ENCODE assay signal across 19 cellular contexts in genomic region chr13:73618275-73618865, GRCh38.
A peak's percentile ranks its signal among the peaks of the same experiment; 100 is the strongest.
DNase-seq lines count a peak whose midpoint lies in the region; ATAC-seq and TF ChIP-seq lines count a peak whose summit lies in the region.
"Had no signal": no experiment of that assay in that cellular context is flagged by ENCODE, and none has a peak within 500 bp of the region (broad histone marks: within the 10 kb centered on the region; RNA-seq: fewer than 3 reads in every experiment).

No MANE protein-coding gene starts in this region.

- H3K27me3 Mint-ChIP-seq in Calu3 (ENCODE audit: unreplicated experiment) (no peaks in the 10 kb centered on the region), progenitor cell of endocrine pancreas (no peaks in the 10 kb centered on the region)
- H3K27me3 Mint-ChIP-seq in CD8-positive, alpha-beta T cell (ENCODE audit: low read depth), result peaks cover 2% of the 10 kb centered on the region

- H3K9me2 ChIP-seq in PC-3 (replicated peaks; ENCODE audit: low read length), result no peaks in the 10 kb centered on the region

- H3K36me3 ChIP-seq in PC-3 (ENCODE audit: low read depth, low read length), result no peaks in the 10 kb centered on the region
- no peaks in the 10 kb centered on the region for H3K36me3 ChIP-seq in CD8-positive, alpha-beta T cell (ENCODE audit: insufficient read depth, low read length)
- no peaks in the 10 kb centered on the region for H3K36me3 ChIP-seq in MG63

- H3K36me3 Mint-ChIP-seq in Calu3 (ENCODE audit: insufficient read depth, unreplicated experiment), result no peaks in the 10 kb centered on the region
- no peaks in the 10 kb centered on the region for H3K36me3 Mint-ChIP-seq in progenitor cell of endocrine pancreas (ENCODE audit: insufficient read depth)
- no peaks in the 10 kb centered on the region for H3K36me3 Mint-ChIP-seq in CD8-positive, alpha-beta T cell

- no peaks in the 10 kb centered on the region for H3F3A ChIP-seq in PC-3 (ENCODE audit: low read length, unreplicated experiment)

- H2AFZ ChIP-seq in PC-3 (ENCODE audit: low read length), result peak overlapping the region; percentile 65

- H3K9me3 Mint-ChIP-seq in Calu3 (ENCODE audit: low read depth, unreplicated experiment), result no peaks in the 10 kb centered on the region
- H3K9me3 Mint-ChIP-seq in progenitor cell of endocrine pancreas (ENCODE audit: low read depth), result no peaks in the 10 kb centered on the region
- H3K9me3 Mint-ChIP-seq in CD8-positive, alpha-beta T cell, result peaks cover 3% of the 10 kb centered on the region

- H3K4me1 Mint-ChIP-seq in Calu3 (ENCODE audit: low read depth, unreplicated experiment) (peaks cover 9% of the 10 kb centered on the region), progenitor cell of endocrine pancreas (ENCODE audit: low read depth) (peaks cover 17% of the 10 kb centered on the region)
- H3K4me1 Mint-ChIP-seq in CD8-positive, alpha-beta T cell (ENCODE audit: low read depth), result peaks cover 15% of the 10 kb centered on the region

- intact Hi-C loops in Calu3 (cut with micrococcal nuclease; ENCODE audit: unreplicated experiment) (no loop called here), PC-3 (cut with micrococcal nuclease) (no loop called here), Right ventricle myocardium superior (cut with DNase I) (no loop called here)
- intact Hi-C loops in CD8-positive, alpha-beta T cell (cut with DNase I, micrococcal nuclease), result no loop called here

- H3K9ac ChIP-seq in PC-3 (ENCODE audit: low read length), result no peak overlapping the region
- H3K9ac ChIP-seq: KMS-11 had no signal

- TF ChIP-seq CTCF in Calu3 (IDR thresholded peaks at IDR 0.05; ENCODE audit: unreplicated experiment) (no peak), PC-3 (conservative IDR thresholded peaks at IDR 0.05; ENCODE audit: low read depth, low read length) (no peak), progenitor cell of endocrine pancreas (IDR thresholded peaks at IDR 0.05; ENCODE audit: unreplicated experiment) (no peak)
- no peak for TF ChIP-seq CTCF in CD8-positive, alpha-beta T cell (IDR thresholded peaks at IDR 0.05)

- POLR2A ChIA-PET in PC-3 (lab: Charles Lee; ENCODE audit: unreplicated experiment), result no interaction called here
- POLR2A ChIA-PET in CD8-positive, alpha-beta T cell (lab: Charles Lee), result no interaction called here

- BruUV-seq in Calu3 (replicated peaks; lab: Mats Ljungman, UMichigan) (no TSS peak), PC-3 (replicated peaks; lab: Mats Ljungman, UMichigan) (no TSS peak)

- peak overlapping the region; percentile 21 for H3K4me3 Mint-ChIP-seq in Calu3 (ENCODE audit: low read depth, unreplicated experiment)
- H3K4me3 Mint-ChIP-seq in progenitor cell of endocrine pancreas (ENCODE audit: low read depth), result peak overlapping the region; percentile 5
- no peak overlapping the region for H3K4me3 Mint-ChIP-seq in CD8-positive, alpha-beta T cell
- H3K4me3 Mint-ChIP-seq: T-helper 17 cell had no signal

- no peaks in the 10 kb centered on the region for H4K20me1 ChIP-seq in PC-3 (ENCODE audit: low read length)

- peak overlapping the region; percentile 22 for H3K4me2 ChIP-seq in PC-3 (ENCODE audit: low read length)
- H3K4me2 ChIP-seq: KMS-11 had no signal

- CTCF ChIA-PET in Calu3 (lab: Charles Lee) (no interaction called here), PC-3 (lab: Charles Lee) (interaction anchor here (0.7 kb wide), 1 partner anchor 776 kb away, joined by 4 read pairs; no protein-coding TSS in a partner anchor)
- CTCF ChIA-PET in CD8-positive, alpha-beta T cell (lab: Charles Lee), result no interaction called here

- DNase-seq in Calu3 (peak; percentile 29), PC-3 (peak; percentile 27), kidney tubule cell (ENCODE audit: low spot score) (peak; percentile 25), progenitor cell of endocrine pancreas (ENCODE audit: low spot score, unreplicated experiment) (no peak), Right ventricle myocardium superior (no peak), putamen (ENCODE audit: low spot score) (no peak), MG63 (no peak)
- no peak for DNase-seq in CD8-positive, alpha-beta T cell
- DNase-seq: activated effector memory CD4-positive, alpha-beta T cell treated with Interleukin-2 at 50 U/mL for 16 hours; AML-193; DMS79; NCI-H1105 treated with DMSO at 0.1 percent for 48 hours; NCI-H2227 treated with DMSO at 0.1 percent for 48 hours; SIG-M5; stimulated activated CD4-positive, alpha-beta T cell treated with anti-CD3 and anti-CD28 coated beads, Interleukin-4, amount 100 ng/mL, for 24 hours; stimulated activated CD8-positive, alpha-beta memory T cell treated with anti-CD3 and anti-CD28 coated beads, Interleukin-4, amount 100 ng/mL, for 48 hours; T-helper 17 cell had no signal

- H3K27ac Mint-ChIP-seq in Calu3 (ENCODE audit: unreplicated experiment), result peak overlapping the region; percentile 84
- H3K27ac Mint-ChIP-seq in progenitor cell of endocrine pancreas, result peak overlapping the region; percentile 86
- no peak overlapping the region for H3K27ac Mint-ChIP-seq in CD8-positive, alpha-beta T cell
- H3K27ac Mint-ChIP-seq: T-helper 17 cell had no signal

- H3K4me3 ChIP-seq in PC-3 (ENCODE audit: low read length) (no peak overlapping the region), MG63 (no peak overlapping the region)
- no peak overlapping the region for H3K4me3 ChIP-seq in CD8-positive, alpha-beta T cell (ENCODE audit: low read depth, low read length)

- H3K9me3 ChIP-seq in PC-3 (ENCODE audit: low read length) (no peaks in the 10 kb centered on the region), MG63 (no peaks in the 10 kb centered on the region)
- no peaks in the 10 kb centered on the region for H3K9me3 ChIP-seq in CD8-positive, alpha-beta T cell (ENCODE audit: low read length)

- H3K79me2 ChIP-seq in PC-3 (ENCODE audit: low read length), result no peaks in the 10 kb centered on the region

- H3K4me1 ChIP-seq in PC-3 (ENCODE audit: insufficient read depth, low read length), result peaks cover 9% of the 10 kb centered on the region
- H3K4me1 ChIP-seq in CD8-positive, alpha-beta T cell (ENCODE audit: insufficient read depth, low read length), result peaks cover 10% of the 10 kb centered on the region

- no peaks in the 10 kb centered on the region for H3K27me3 ChIP-seq in PC-3 (ENCODE audit: low read length)
- no peaks in the 10 kb centered on the region for H3K27me3 ChIP-seq in CD8-positive, alpha-beta T cell (ENCODE audit: insufficient read depth, low read length)
- H3K27me3 ChIP-seq in MG63, result peaks cover 4% of the 10 kb centered on the region; the same call in 1 of the 2 replicates

- ATAC-seq in PC-3 (peak; percentile 90), Right ventricle myocardium superior (ENCODE audit: poor library complexity) (no peak)
- no peak for ATAC-seq in CD8-positive, alpha-beta T cell
- ATAC-seq: activated CD4-positive, CD25-positive, alpha-beta regulatory T cell treated with anti-CD3 and anti-CD28 coated beads, Interleukin-2, amount 50 U/mL, for 24 hours; T-helper 17 cell had no signal

- H3K27ac ChIP-seq in PC-3 (ENCODE audit: low read length), result peak overlapping the region; percentile 27
- H3K27ac ChIP-seq in CD8-positive, alpha-beta T cell (ENCODE audit: low read depth, low read length), result no peak overlapping the region
- H3K27ac ChIP-seq: KMS-11 had no signal

Comparison
In these comparisons a context has a peak if more than half of its experiments do, and no peak if none do; other contexts are left out.
1. DNase-seq: peak in Calu3 (single experiment), PC-3 (single experiment) and kidney tubule cell (single experiment); none in progenitor cell of endocrine pancreas (single experiment), CD8-positive, alpha-beta T cell (0 of 7), Right ventricle myocardium superior (single experiment), putamen (single experiment) and MG63 (single experiment).